ENCODE assay signal across 1 cellular context in the genomic region with DNA sequence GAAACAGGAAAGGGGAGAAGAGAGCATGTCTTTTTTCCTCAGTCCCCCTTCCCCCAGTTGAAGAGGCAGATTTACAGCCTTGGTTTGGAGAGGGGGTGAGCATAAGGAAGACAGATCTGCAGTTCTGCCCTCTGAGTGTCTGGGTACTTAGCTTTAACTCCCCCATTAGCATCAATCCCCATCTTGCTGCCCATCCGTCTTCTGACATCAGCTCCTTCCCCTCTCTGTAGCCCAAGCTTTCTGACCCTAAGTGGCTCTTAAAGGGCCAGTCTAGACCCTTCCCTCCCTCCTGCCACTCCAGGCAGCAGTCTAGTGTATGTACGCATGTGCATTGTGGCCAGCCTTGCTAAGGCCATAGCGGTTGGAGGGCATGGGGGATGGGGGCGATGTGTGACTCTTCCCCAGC.
TF ChIP-seq lines count a peak whose summit lies in the region.

No MANE protein-coding gene starts in this region.

TF ChIP-seq in GM23338, 12 proteins besides CTCF, POLR2A, EP300 and RAD21 (continued from another document):
- TF ChIP-seq ZNF462 (CRISPR knock-in tag; IDR thresholded peaks at IDR 0.05) (no peak), JUNB (IDR thresholded peaks at IDR 0.05; ENCODE audit: unreplicated experiment) (no peak)
